25 cellular contexts compared by ENCODE assay signal in genomic region chr12:23029185-23029584, GRCh38.
DNase-seq lines count a peak whose midpoint lies in the region; ATAC-seq and TF ChIP-seq lines count a peak whose summit lies in the region.
"Had no signal": no experiment of that assay in that cellular context is flagged by ENCODE, and none has a peak within 500 bp of the region (broad histone marks: within the 10 kb centered on the region; RNA-seq: fewer than 3 reads in every experiment).

No MANE protein-coding gene starts in this region.

- peak overlapping the region; percentile 0 for H3K4me3 Mint-ChIP-seq in endodermal cell
- H3K4me3 Mint-ChIP-seq: CD14-positive monocyte; CD4-positive, alpha-beta memory T cell; CD4-positive, CD25-positive, alpha-beta regulatory T cell; CD8-positive, alpha-beta memory T cell had no signal

- DNase-seq in endodermal cell: peak; percentile 71
- DNase-seq in PC-9: no peak
- DNase-seq in posterior cingulate gyrus: no peak
- DNase-seq: 8988T; ACHN; C1 segment of cervical spinal cord; CD4-positive, alpha-beta memory T cell; CD4-positive, CD25-positive, alpha-beta regulatory T cell; CD8-positive, alpha-beta memory T cell; COR-L47; DMS 273 treated with DMSO at 0.1 percent for 48 hours; DMS153; DMS53; DMS79; DND-41; EL; GDM1 had no signal

- peaks cover 23% of the 10 kb centered on the region for H3K36me3 Mint-ChIP-seq in endodermal cell (ENCODE audit: low read depth)
- H3K36me3 Mint-ChIP-seq: CD14-positive monocyte; CD4-positive, alpha-beta memory T cell; CD4-positive, CD25-positive, alpha-beta regulatory T cell; CD8-positive, alpha-beta memory T cell had no signal

- H3K9ac ChIP-seq in HUES48 (ENCODE audit: low read depth, low read length) (no peak overlapping the region), endodermal cell (ENCODE audit: extremely low read depth, low read length, poor library complexity, severe bottlenecking) (no peak overlapping the region)
- H3K9ac ChIP-seq: BLaER1 had no signal

- peaks cover 66% of the 10 kb centered on the region for H3K4me1 Mint-ChIP-seq in endodermal cell
- H3K4me1 Mint-ChIP-seq: CD14-positive monocyte; CD4-positive, alpha-beta memory T cell; CD4-positive, CD25-positive, alpha-beta regulatory T cell; CD8-positive, alpha-beta memory T cell had no signal

- intact Hi-C loops in PC-9 (cut with micrococcal nuclease; ENCODE audit: unreplicated experiment) (no loop called here), posterior cingulate gyrus (cut with DNase I) (no loop called here)

- H3K27me3 ChIP-seq in HUES48 (ENCODE audit: control insufficient read depth, insufficient read depth, low read length) (no peaks in the 10 kb centered on the region), endodermal cell (ENCODE audit: control insufficient read depth, insufficient read depth, low read length, poor library complexity, severe bottlenecking) (no peaks in the 10 kb centered on the region), PC-9 (ENCODE audit: insufficient read depth, low read depth) (peaks cover 6% of the 10 kb centered on the region; the same call in 1 of the 2 replicates)
- H3K27me3 ChIP-seq: BE2C, BLaER1 had no signal

- H3K4me2 ChIP-seq in PC-9: no peak overlapping the region
- H3K4me2 ChIP-seq: BLaER1 had no signal

- 30% methylated on average over 3 of the region's 3 CpGs; no CpG with 5 or more reads in 1 of the 2 experiments for WGBS in endodermal cell (ENCODE audit: insufficient coverage in 1 of 2, insufficient read length in 1 of 2), 2 experiments

- no peak overlapping the region for H2AFZ ChIP-seq in PC-9

- no peak for TF ChIP-seq CTCF in HEK293 (tag by site-specific recombination; IDR thresholded peaks at IDR 0.05)
- TF ChIP-seq CTCF in endodermal cell (conservative IDR thresholded peaks at IDR 0.05): no peak
- TF ChIP-seq CTCF in PC-9 (conservative IDR thresholded peaks at IDR 0.05): no peak

- no peak overlapping the region for H3K4me3 ChIP-seq in HEK293 (ENCODE audit: low read depth, low read length)
- no peak overlapping the region for H3K4me3 ChIP-seq in HUES48 (ENCODE audit: low read depth, low read length)
- H3K4me3 ChIP-seq in endodermal cell (ENCODE audit: low read length): peak overlapping the region; percentile 43
- no peak overlapping the region for H3K4me3 ChIP-seq in PC-9
- H3K4me3 ChIP-seq: BLaER1, GM12878 had no signal

- no peaks in the 10 kb centered on the region for H3K9me3 Mint-ChIP-seq in endodermal cell

- POLR2A ChIA-PET in HEK293 (lab: Yijun Ruan, JAX) (no interaction called here), PC-9 (lab: Charles Lee; ENCODE audit: unreplicated experiment) (no interaction called here)

- ATAC-seq in HG02763 (IDR thresholded peaks at IDR 0.05; ENCODE audit: unreplicated experiment) (no peak), HG03196 (IDR thresholded peaks at IDR 0.05; ENCODE audit: unreplicated experiment) (no peak)
- ATAC-seq: GM12878 had no signal

- no peak overlapping the region for H3K27ac ChIP-seq in HEK293 (ENCODE audit: extremely low read depth, low read depth, low read length)
- peak overlapping the region; percentile 15 for H3K27ac ChIP-seq in HUES48 (ENCODE audit: low read depth, low read length)
- H3K27ac ChIP-seq in endodermal cell (ENCODE audit: low read depth, low read length): no peak overlapping the region
- no peak overlapping the region for H3K27ac ChIP-seq in PC-9
- H3K27ac ChIP-seq: BLaER1 had no signal

- peak overlapping the region; percentile 23 for H3K27ac Mint-ChIP-seq in endodermal cell
- H3K27ac Mint-ChIP-seq: CD14-positive monocyte; CD4-positive, alpha-beta memory T cell; CD4-positive, CD25-positive, alpha-beta regulatory T cell had no signal

- CTCF ChIA-PET in HEK293 (lab: Yijun Ruan, JAX) (no interaction called here), PC-9 (lab: Charles Lee) (no interaction called here)

- no TSS peak for BruUV-seq in PC-9 (replicated peaks; lab: Mats Ljungman, UMichigan)

- H3F3A ChIP-seq in PC-9 (ENCODE audit: insufficient read depth, low read depth): no peaks in the 10 kb centered on the region

- H3K4me1 ChIP-seq in HEK293 (ENCODE audit: control insufficient read depth, insufficient read depth, low read length) (no peaks in the 10 kb centered on the region), HUES48 (ENCODE audit: control insufficient read depth, insufficient read depth, low read length) (peaks cover 26% of the 10 kb centered on the region), endodermal cell (ENCODE audit: control insufficient read depth, insufficient read depth, low read length) (peaks cover 16% of the 10 kb centered on the region), PC-9 (replicated peaks; ENCODE audit: insufficient read depth) (no peaks in the 10 kb centered on the region)
- H3K4me1 ChIP-seq: BLaER1 had no signal

- H3K79me2 ChIP-seq in PC-9 (ENCODE audit: low read depth): no peaks in the 10 kb centered on the region

- H4K20me1 ChIP-seq in PC-9 (ENCODE audit: insufficient read depth): no peaks in the 10 kb centered on the region
- H4K20me1 ChIP-seq: BLaER1 had no signal

- no peaks in the 10 kb centered on the region for H3K9me2 ChIP-seq in PC-9 (ENCODE audit: insufficient read depth)

- H3K27me3 Mint-ChIP-seq in endodermal cell (ENCODE audit: insufficient read depth): no peaks in the 10 kb centered on the region
- H3K27me3 Mint-ChIP-seq: CD4-positive, alpha-beta memory T cell had no signal

- no peaks in the 10 kb centered on the region for H3K36me3 ChIP-seq in HEK293 (ENCODE audit: control insufficient read depth in 2 of 2, insufficient read depth in 1 of 2, low read length in 2 of 2)
- H3K36me3 ChIP-seq in HUES48 (ENCODE audit: control insufficient read depth, insufficient read depth, low read length): no peaks in the 10 kb centered on the region
- peaks cover 16% of the 10 kb centered on the region for H3K36me3 ChIP-seq in endodermal cell (ENCODE audit: control insufficient read depth, insufficient read depth, low read length)
- no peaks in the 10 kb centered on the region for H3K36me3 ChIP-seq in PC-9 (ENCODE audit: low read depth)
- H3K36me3 ChIP-seq: BE2C, BLaER1 had no signal

- H3K9me3 ChIP-seq in HEK293 (ENCODE audit: control insufficient read depth, insufficient read depth, low read depth, low read length) (no peaks in the 10 kb centered on the region), HUES48 (ENCODE audit: control insufficient read depth, insufficient read depth, low read length) (no peaks in the 10 kb centered on the region), endodermal cell (ENCODE audit: control insufficient read depth, low read length) (no peaks in the 10 kb centered on the region), PC-9 (ENCODE audit: insufficient read depth, low read depth) (no peaks in the 10 kb centered on the region)
- H3K9me3 ChIP-seq: BE2C, BLaER1 had no signal

TF ChIP-seq in HEK293, 187 proteins besides CTCF, POLR2A, EP300 and RAD21:
- TF ChIP-seq REST (tag by site-specific recombination; IDR thresholded peaks at IDR 0.05): 0 out of 2 replicates have a peak, but pooled peaks have one; percentile 21
- no peak for TF ChIP-seq ZNF10 (tag by site-specific recombination; IDR thresholded peaks at IDR 0.05)
